ENCODE assay signal across 1 cellular context in the genomic region with DNA sequence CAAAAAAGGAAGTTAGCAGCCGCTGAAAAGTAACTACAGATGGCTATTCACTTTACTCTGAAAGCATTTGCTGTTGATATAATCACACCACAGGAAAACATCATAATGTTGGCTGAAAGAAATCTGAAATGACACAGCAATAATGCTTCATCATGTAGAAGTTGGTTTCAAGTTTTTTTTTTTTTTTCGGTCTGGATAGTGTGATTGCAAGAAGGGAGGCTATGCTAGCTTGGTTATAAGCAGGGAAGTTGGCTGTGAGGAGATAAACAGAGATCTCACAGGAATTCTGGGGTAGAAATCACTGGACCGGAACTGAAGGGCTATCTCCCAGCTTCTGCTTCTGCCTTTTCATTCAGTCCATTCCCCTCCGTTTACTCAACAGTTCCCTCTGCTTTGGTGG.
TF ChIP-seq lines count a peak whose summit lies in the region.

No MANE protein-coding gene starts in this region.

TF ChIP-seq in K562, 482 proteins besides CTCF, POLR2A, EP300 and RAD21 (continued from another document and continues in another):
- TF ChIP-seq, protein P1, sequence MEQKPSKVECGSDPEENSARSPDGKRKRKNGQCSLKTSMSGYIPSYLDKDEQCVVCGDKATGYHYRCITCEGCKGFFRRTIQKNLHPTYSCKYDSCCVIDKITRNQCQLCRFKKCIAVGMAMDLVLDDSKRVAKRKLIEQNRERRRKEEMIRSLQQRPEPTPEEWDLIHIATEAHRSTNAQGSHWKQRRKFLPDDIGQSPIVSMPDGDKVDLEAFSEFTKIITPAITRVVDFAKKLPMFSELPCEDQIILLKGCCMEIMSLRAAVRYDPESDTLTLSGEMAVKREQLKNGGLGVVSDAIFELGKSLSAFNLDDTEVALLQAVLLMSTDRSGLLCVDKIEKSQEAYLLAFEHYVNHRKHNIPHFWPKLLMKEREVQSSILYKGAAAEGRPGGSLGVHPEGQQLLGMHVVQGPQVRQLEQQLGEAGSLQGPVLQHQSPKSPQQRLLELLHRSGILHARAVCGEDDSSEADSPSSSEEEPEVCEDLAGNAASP (IDR thresholded peaks at IDR 0.05) = no peak
- TF ChIP-seq ZC3H4 (CRISPR knock-in tag; IDR thresholded peaks at IDR 0.05; ENCODE audit: borderline replicate concordance) (no peak), NBN (IDR thresholded peaks at IDR 0.05; ENCODE audit: low read depth) (peak; percentile 92), TOE1 (IDR thresholded peaks at IDR 0.05; ENCODE audit: borderline replicate concordance) (no peak), TOE1 (CRISPR knock-in tag; IDR thresholded peaks at IDR 0.05; ENCODE audit: borderline replicate concordance, low read depth) (no peak), PPARD (CRISPR knock-in tag; IDR thresholded peaks at IDR 0.05) (no peak), RFX7 (CRISPR knock-in tag; IDR thresholded peaks at IDR 0.05) (no peak), MAFG (tag; conservative IDR thresholded peaks at IDR 0.05) (peak; percentile 98), GABPB2 (CRISPR knock-in tag; conservative IDR thresholded peaks at IDR 0.05) (no peak), ILF3 (IDR thresholded peaks at IDR 0.05; ENCODE audit: borderline replicate concordance) (no peak), ZSCAN32 (CRISPR knock-in tag; IDR thresholded peaks at IDR 0.05) (no peak), ZNF584 (CRISPR knock-in tag; IDR thresholded peaks at IDR 0.05; ENCODE audit: low read depth) (no peak), ZNF778 (CRISPR knock-in tag; IDR thresholded peaks at IDR 0.05) (no peak), POLR2AphosphoS2 (IDR thresholded peaks at IDR 0.05; ENCODE audit: low read length) (no peak), TAF9B (IDR thresholded peaks at IDR 0.05; ENCODE audit: partially characterized antibody) (no peak), DDX20 (tag; IDR thresholded peaks at IDR 0.05; ENCODE audit: low read depth) (no peak), ZSCAN29 (IDR thresholded peaks at IDR 0.05) (no peak), ATF1 (CRISPR knock-in tag; IDR thresholded peaks at IDR 0.05) (no peak), ATF1 (tag; IDR thresholded peaks at IDR 0.05) (peak; percentile 51; the same call in 1 of the 2 replicates), POLR3A (IDR thresholded peaks at IDR 0.05; ENCODE audit: borderline replicate concordance, extremely low read depth, insufficient read depth, insufficient read length) (no peak), MCM5 (IDR thresholded peaks at IDR 0.05; ENCODE audit: low read depth) (no peak), ETS2 (tag; IDR thresholded peaks at IDR 0.05; ENCODE audit: borderline replicate concordance, poor library complexity, severe bottlenecking) (no peak), ZNF766 (CRISPR knock-in tag; conservative IDR thresholded peaks at IDR 0.05) (peak; percentile 83), SNRNP70 (optimal IDR thresholded peaks at IDR 0.05; ENCODE audit: low read depth, low read length) (no peak), NR3C1 (CRISPR knock-in tag; IDR thresholded peaks at IDR 0.05) (no peak), NCOA4 (IDR thresholded peaks at IDR 0.05; ENCODE audit: partially characterized antibody) (no peak), ZNF436 (CRISPR knock-in tag; IDR thresholded peaks at IDR 0.05) (no peak), EP400 (IDR thresholded peaks at IDR 0.05) (peak; percentile 50; the same call in 1 of the 2 replicates), BACH1 (tag; IDR thresholded peaks at IDR 0.05) (peak; percentile 85), FOXK1 (CRISPR knock-in tag; IDR thresholded peaks at IDR 0.05; ENCODE audit: borderline replicate concordance) (no peak), ZNF274 (IDR thresholded peaks at IDR 0.05; ENCODE audit: borderline replicate concordance, low read depth, low read length) (0 out of 2 replicates have a peak, but pooled peaks have one; percentile 28), ELF2 (CRISPR knock-in tag; IDR thresholded peaks at IDR 0.05) (no peak), ZFX (CRISPR knock-in tag; IDR thresholded peaks at IDR 0.05) (no peak), SP1 (CRISPR knock-in tag; IDR thresholded peaks at IDR 0.05) (no peak)
- TF ChIP-seq, protein P2, sequence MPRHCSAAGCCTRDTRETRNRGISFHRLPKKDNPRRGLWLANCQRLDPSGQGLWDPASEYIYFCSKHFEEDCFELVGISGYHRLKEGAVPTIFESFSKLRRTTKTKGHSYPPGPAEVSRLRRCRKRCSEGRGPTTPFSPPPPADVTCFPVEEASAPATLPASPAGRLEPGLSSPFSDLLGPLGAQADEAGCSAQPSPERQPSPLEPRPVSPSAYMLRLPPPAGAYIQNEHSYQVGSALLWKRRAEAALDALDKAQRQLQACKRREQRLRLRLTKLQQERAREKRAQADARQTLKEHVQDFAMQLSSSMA (CRISPR knock-in tag; IDR thresholded peaks at IDR 0.05) = no peak
- TF ChIP-seq, protein P3, sequence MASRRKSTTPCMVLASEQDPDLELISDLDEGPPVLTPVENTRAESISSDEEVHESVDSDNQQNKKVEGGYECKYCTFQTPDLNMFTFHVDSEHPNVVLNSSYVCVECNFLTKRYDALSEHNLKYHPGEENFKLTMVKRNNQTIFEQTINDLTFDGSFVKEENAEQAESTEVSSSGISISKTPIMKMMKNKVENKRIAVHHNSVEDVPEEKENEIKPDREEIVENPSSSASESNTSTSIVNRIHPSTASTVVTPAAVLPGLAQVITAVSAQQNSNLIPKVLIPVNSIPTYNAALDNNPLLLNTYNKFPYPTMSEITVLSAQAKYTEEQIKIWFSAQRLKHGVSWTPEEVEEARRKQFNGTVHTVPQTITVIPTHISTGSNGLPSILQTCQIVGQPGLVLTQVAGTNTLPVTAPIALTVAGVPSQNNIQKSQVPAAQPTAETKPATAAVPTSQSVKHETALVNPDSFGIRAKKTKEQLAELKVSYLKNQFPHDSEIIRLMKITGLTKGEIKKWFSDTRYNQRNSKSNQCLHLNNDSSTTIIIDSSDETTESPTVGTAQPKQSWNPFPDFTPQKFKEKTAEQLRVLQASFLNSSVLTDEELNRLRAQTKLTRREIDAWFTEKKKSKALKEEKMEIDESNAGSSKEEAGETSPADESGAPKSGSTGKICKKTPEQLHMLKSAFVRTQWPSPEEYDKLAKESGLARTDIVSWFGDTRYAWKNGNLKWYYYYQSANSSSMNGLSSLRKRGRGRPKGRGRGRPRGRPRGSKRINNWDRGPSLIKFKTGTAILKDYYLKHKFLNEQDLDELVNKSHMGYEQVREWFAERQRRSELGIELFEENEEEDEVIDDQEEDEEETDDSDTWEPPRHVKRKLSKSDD (conservative IDR thresholded peaks at IDR 0.05; ENCODE audit: low read length) = no peak
- TF ChIP-seq, protein P4, sequence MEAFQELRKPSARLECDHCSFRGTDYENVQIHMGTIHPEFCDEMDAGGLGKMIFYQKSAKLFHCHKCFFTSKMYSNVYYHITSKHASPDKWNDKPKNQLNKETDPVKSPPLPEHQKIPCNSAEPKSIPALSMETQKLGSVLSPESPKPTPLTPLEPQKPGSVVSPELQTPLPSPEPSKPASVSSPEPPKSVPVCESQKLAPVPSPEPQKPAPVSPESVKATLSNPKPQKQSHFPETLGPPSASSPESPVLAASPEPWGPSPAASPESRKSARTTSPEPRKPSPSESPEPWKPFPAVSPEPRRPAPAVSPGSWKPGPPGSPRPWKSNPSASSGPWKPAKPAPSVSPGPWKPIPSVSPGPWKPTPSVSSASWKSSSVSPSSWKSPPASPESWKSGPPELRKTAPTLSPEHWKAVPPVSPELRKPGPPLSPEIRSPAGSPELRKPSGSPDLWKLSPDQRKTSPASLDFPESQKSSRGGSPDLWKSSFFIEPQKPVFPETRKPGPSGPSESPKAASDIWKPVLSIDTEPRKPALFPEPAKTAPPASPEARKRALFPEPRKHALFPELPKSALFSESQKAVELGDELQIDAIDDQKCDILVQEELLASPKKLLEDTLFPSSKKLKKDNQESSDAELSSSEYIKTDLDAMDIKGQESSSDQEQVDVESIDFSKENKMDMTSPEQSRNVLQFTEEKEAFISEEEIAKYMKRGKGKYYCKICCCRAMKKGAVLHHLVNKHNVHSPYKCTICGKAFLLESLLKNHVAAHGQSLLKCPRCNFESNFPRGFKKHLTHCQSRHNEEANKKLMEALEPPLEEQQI (IDR thresholded peaks at IDR 0.05) = no peak
- TF ChIP-seq, protein P5, sequence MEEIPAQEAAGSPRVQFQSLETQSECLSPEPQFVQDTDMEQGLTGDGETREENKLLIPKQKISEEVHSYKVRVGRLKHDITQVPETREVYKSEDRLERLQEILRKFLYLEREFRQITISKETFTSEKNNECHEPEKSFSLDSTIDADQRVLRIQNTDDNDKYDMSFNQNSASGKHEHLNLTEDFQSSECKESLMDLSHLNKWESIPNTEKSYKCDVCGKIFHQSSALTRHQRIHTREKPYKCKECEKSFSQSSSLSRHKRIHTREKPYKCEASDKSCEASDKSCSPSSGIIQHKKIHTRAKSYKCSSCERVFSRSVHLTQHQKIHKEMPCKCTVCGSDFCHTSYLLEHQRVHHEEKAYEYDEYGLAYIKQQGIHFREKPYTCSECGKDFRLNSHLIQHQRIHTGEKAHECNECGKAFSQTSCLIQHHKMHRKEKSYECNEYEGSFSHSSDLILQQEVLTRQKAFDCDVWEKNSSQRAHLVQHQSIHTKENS (CRISPR knock-in tag; IDR thresholded peaks at IDR 0.05) = no peak
- TF ChIP-seq, protein P6, sequence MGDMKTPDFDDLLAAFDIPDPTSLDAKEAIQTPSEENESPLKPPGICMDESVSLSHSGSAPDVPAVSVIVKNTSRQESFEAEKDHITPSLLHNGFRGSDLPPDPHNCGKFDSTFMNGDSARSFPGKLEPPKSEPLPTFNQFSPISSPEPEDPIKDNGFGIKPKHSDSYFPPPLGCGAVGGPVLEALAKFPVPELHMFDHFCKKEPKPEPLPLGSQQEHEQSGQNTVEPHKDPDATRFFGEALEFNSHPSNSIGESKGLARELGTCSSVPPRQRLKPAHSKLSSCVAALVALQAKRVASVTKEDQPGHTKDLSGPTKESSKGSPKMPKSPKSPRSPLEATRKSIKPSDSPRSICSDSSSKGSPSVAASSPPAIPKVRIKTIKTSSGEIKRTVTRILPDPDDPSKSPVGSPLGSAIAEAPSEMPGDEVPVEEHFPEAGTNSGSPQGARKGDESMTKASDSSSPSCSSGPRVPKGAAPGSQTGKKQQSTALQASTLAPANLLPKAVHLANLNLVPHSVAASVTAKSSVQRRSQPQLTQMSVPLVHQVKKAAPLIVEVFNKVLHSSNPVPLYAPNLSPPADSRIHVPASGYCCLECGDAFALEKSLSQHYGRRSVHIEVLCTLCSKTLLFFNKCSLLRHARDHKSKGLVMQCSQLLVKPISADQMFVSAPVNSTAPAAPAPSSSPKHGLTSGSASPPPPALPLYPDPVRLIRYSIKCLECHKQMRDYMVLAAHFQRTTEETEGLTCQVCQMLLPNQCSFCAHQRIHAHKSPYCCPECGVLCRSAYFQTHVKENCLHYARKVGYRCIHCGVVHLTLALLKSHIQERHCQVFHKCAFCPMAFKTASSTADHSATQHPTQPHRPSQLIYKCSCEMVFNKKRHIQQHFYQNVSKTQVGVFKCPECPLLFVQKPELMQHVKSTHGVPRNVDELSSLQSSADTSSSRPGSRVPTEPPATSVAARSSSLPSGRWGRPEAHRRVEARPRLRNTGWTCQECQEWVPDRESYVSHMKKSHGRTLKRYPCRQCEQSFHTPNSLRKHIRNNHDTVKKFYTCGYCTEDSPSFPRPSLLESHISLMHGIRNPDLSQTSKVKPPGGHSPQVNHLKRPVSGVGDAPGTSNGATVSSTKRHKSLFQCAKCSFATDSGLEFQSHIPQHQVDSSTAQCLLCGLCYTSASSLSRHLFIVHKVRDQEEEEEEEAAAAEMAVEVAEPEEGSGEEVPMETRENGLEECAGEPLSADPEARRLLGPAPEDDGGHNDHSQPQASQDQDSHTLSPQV (IDR thresholded peaks at IDR 0.05) = no peak
- TF ChIP-seq, protein P7, sequence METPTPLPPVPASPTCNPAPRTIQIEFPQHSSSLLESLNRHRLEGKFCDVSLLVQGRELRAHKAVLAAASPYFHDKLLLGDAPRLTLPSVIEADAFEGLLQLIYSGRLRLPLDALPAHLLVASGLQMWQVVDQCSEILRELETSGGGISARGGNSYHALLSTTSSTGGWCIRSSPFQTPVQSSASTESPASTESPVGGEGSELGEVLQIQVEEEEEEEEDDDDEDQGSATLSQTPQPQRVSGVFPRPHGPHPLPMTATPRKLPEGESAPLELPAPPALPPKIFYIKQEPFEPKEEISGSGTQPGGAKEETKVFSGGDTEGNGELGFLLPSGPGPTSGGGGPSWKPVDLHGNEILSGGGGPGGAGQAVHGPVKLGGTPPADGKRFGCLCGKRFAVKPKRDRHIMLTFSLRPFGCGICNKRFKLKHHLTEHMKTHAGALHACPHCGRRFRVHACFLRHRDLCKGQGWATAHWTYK (CRISPR knock-in tag; IDR thresholded peaks at IDR 0.05) = no peak
- TF ChIP-seq, protein P8, sequence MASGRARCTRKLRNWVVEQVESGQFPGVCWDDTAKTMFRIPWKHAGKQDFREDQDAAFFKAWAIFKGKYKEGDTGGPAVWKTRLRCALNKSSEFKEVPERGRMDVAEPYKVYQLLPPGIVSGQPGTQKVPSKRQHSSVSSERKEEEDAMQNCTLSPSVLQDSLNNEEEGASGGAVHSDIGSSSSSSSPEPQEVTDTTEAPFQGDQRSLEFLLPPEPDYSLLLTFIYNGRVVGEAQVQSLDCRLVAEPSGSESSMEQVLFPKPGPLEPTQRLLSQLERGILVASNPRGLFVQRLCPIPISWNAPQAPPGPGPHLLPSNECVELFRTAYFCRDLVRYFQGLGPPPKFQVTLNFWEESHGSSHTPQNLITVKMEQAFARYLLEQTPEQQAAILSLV (tag; IDR thresholded peaks at IDR 0.05) = no peak
- TF ChIP-seq, protein P9, sequence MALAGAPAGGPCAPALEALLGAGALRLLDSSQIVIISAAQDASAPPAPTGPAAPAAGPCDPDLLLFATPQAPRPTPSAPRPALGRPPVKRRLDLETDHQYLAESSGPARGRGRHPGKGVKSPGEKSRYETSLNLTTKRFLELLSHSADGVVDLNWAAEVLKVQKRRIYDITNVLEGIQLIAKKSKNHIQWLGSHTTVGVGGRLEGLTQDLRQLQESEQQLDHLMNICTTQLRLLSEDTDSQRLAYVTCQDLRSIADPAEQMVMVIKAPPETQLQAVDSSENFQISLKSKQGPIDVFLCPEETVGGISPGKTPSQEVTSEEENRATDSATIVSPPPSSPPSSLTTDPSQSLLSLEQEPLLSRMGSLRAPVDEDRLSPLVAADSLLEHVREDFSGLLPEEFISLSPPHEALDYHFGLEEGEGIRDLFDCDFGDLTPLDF (CRISPR knock-in tag; IDR thresholded peaks at IDR 0.05) = no peak
- TF ChIP-seq, protein P10, sequence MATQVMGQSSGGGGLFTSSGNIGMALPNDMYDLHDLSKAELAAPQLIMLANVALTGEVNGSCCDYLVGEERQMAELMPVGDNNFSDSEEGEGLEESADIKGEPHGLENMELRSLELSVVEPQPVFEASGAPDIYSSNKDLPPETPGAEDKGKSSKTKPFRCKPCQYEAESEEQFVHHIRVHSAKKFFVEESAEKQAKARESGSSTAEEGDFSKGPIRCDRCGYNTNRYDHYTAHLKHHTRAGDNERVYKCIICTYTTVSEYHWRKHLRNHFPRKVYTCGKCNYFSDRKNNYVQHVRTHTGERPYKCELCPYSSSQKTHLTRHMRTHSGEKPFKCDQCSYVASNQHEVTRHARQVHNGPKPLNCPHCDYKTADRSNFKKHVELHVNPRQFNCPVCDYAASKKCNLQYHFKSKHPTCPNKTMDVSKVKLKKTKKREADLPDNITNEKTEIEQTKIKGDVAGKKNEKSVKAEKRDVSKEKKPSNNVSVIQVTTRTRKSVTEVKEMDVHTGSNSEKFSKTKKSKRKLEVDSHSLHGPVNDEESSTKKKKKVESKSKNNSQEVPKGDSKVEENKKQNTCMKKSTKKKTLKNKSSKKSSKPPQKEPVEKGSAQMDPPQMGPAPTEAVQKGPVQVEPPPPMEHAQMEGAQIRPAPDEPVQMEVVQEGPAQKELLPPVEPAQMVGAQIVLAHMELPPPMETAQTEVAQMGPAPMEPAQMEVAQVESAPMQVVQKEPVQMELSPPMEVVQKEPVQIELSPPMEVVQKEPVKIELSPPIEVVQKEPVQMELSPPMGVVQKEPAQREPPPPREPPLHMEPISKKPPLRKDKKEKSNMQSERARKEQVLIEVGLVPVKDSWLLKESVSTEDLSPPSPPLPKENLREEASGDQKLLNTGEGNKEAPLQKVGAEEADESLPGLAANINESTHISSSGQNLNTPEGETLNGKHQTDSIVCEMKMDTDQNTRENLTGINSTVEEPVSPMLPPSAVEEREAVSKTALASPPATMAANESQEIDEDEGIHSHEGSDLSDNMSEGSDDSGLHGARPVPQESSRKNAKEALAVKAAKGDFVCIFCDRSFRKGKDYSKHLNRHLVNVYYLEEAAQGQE (CRISPR knock-in tag; IDR thresholded peaks at IDR 0.05; ENCODE audit: low read depth) = no peak
